Comparison of ENCODE assay signal across 9 cellular contexts in the genomic region with DNA sequence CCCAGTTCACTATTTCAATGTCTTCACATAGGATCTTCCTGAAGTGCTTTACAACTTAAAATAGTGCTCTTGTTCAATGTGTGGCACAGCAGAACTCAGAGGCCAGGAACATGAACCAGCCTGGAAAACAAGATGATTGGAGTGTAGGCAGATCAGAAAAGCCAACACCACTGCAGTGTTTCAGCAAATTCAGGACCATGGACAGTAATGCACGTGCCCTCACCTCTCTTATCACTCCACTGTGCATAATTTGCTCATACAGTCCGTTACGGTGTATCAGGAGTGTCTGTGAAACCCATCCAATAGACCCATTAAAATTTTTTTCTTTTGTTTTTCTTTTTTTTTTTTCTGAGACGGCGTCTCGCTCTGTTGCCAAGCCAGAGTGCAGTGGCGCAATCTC. TPM values are rescaled to one million over a fixed set of nuclear protein-coding genes. Genes with fewer than 3 reads are reported as not detected.
A peak's percentile ranks its signal among the peaks of the same experiment; 100 is the strongest.
DNase-seq lines count a peak whose midpoint lies in the region; ATAC-seq, FAIRE-seq and TF ChIP-seq lines count a peak whose summit lies in the region.
"Had no signal": no experiment of that assay in that cellular context is flagged by ENCODE, and none has a peak within 500 bp of the region (broad histone marks: within the 10 kb centered on the region; RNA-seq: fewer than 3 reads in every experiment).

No MANE protein-coding gene starts in this region.

- H3K36me3 Mint-ChIP-seq in WTC11: peaks cover 8% of the 10 kb centered on the region
- H3K36me3 Mint-ChIP-seq: naive B cell had no signal

- no peak overlapping the region for H3K4me2 ChIP-seq in IMR-90 (ENCODE audit: low read depth, low read length)
- no peak overlapping the region for H3K4me2 ChIP-seq in keratinocyte (ENCODE audit: control insufficient read depth, extremely low read depth, insufficient read depth, low read depth, low read length)

- ATAC-seq in IMR-90 (ENCODE audit: low read depth) (0 out of 2 replicates have a peak, but pooled peaks have one; percentile 40), WTC11 (peak; percentile 38; the same call in 1 of the 2 replicates), HG03460 (IDR thresholded peaks at IDR 0.05; ENCODE audit: unreplicated experiment) (no peak)

- in situ Hi-C loops in IMR-90 (cut with MboI; ENCODE audit: low sequenced_read_pairs): no loop called here

- no peak overlapping the region for H3K56ac ChIP-seq in IMR-90 (ENCODE audit: extremely low read depth, insufficient read depth, low read length)

- no peaks in the 10 kb centered on the region for H3K79me2 ChIP-seq in keratinocyte (ENCODE audit: control insufficient read depth, insufficient read depth, low read length)

- no TSS peak for BruUV-seq in IMR-90 (replicated peaks; lab: Mats Ljungman, UMichigan)

- no peak for TF ChIP-seq EP300 in ovary (IDR thresholded peaks at IDR 0.05)

- peaks cover 2% of the 10 kb centered on the region; the same call in 1 of the 2 replicates for H3K27me3 ChIP-seq in IMR-90 (ENCODE audit: control insufficient read depth, insufficient read depth, low read length)
- H3K27me3 ChIP-seq in keratinocyte (ENCODE audit: control insufficient read depth, extremely low read depth, insufficient read depth, low read length): no peaks in the 10 kb centered on the region
- H3K27me3 ChIP-seq in ovary: no peaks in the 10 kb centered on the region

- peak; percentile 13 to 26 for DNase-seq in AML-193 (lab: John Stamatoyannopoulos, UW)
- peak; percentile 47 for DNase-seq in IMR-90
- no peak for DNase-seq in WTC11 (ENCODE audit: low spot score)
- DNase-seq in keratinocyte (ENCODE audit: low read depth, low spot score): no peak
- DNase-seq in ovary: no peak
- no peak for DNase-seq in hepatic stellate cell (ENCODE audit: low spot score)
- DNase-seq in NCI-H446 (lab: John Stamatoyannopoulos, UW): no peak
- DNase-seq: naive B cell had no signal

- H3K9me1 ChIP-seq in IMR-90 (ENCODE audit: insufficient read depth, low read length) (no peaks in the 10 kb centered on the region), keratinocyte (ENCODE audit: control insufficient read depth, extremely low read depth, insufficient read depth, low read length) (no peaks in the 10 kb centered on the region)

- WGBS in IMR-90 (ENCODE audit: extremely low coverage in 2 of 2, insufficient read length in 1 of 2), 2 experiments: no CpG with 5 or more reads among the region's 7 CpGs
- WGBS in ovary, 3 donors: 41 to 47% (median 47%) methylated on average over 7 of the region's 7 CpGs

- POLR2A ChIA-PET in IMR-90 (lab: Charles Lee; ENCODE audit: unreplicated experiment): no interaction called here
- POLR2A ChIA-PET in WTC11 (lab: Charles Lee): no interaction called here

- H4K8ac ChIP-seq in IMR-90 (ENCODE audit: low read depth in 2 of 2, low read length in 2 of 2): no peak overlapping the region

- no peaks in the 10 kb centered on the region for H3K36me3 ChIP-seq in IMR-90 (ENCODE audit: control insufficient read depth, insufficient read depth, low read length)
- H3K36me3 ChIP-seq in keratinocyte (ENCODE audit: control insufficient read depth in 2 of 2, extremely low read depth in 1 of 2, insufficient read depth in 2 of 2, low read length in 2 of 2): no peaks in the 10 kb centered on the region
- no peaks in the 10 kb centered on the region for H3K36me3 ChIP-seq in ovary

- H3K9ac ChIP-seq in IMR-90 (ENCODE audit: low read depth, low read length) (no peak overlapping the region), keratinocyte (ENCODE audit: control insufficient read depth, extremely low read depth, insufficient read depth, low read length) (no peak overlapping the region)

- no peak overlapping the region for H4K91ac ChIP-seq in IMR-90 (ENCODE audit: insufficient read depth, low read depth, low read length)

- no peak overlapping the region for H2AK5ac ChIP-seq in IMR-90 (ENCODE audit: low read depth, low read length)

- intact Hi-C loops in IMR-90 (cut with micrococcal nuclease) (no loop called here), ovary (cut with DNase I) (no loop called here)

- dilution Hi-C loops in IMR-90 (cut with HindIII; ENCODE audit: low sequenced_read_pairs, unreplicated experiment) (no loop called here), keratinocyte (cut with MboI; ENCODE audit: extremely low pct_ligation_motif_present, low sequenced_read_pairs) (no loop called here)

- no peak overlapping the region for H3K27ac Mint-ChIP-seq in WTC11
- H3K27ac Mint-ChIP-seq: naive B cell had no signal

- H3K9me3 Mint-ChIP-seq in WTC11: peaks cover 24% of the 10 kb centered on the region

- H2AFZ ChIP-seq in IMR-90 (replicated peaks; ENCODE audit: low read length, poor library complexity): no peak overlapping the region
- no peak overlapping the region for H2AFZ ChIP-seq in keratinocyte (ENCODE audit: control insufficient read depth, low read length)

- H4K5ac ChIP-seq in IMR-90 (ENCODE audit: low read depth, low read length): no peak overlapping the region

- H3K4me3 Mint-ChIP-seq in WTC11: no peak overlapping the region

- no peak overlapping the region for H3K14ac ChIP-seq in IMR-90 (replicated peaks; ENCODE audit: low read depth, low read length)

- no peak overlapping the region for H2BK15ac ChIP-seq in IMR-90 (ENCODE audit: low read depth, low read length)

- no peak overlapping the region for H2BK20ac ChIP-seq in IMR-90 (ENCODE audit: low read depth, low read length)

- H2BK120ac ChIP-seq in IMR-90 (ENCODE audit: low read depth, low read length): no peak overlapping the region

- H3K27ac ChIP-seq in IMR-90 (ENCODE audit: insufficient read depth, low read length) (no peak overlapping the region), keratinocyte (ENCODE audit: control insufficient read depth, insufficient read depth, low read length) (no peak overlapping the region), ovary (no peak overlapping the region)

- H3K9me3 ChIP-seq in IMR-90 (ENCODE audit: control insufficient read depth, insufficient read depth, low read length): 0 out of 2 replicates have a peak, but pooled peaks cover 3% of the 10 kb centered on the region
- H3K9me3 ChIP-seq in keratinocyte (ENCODE audit: control insufficient read depth, low read depth, low read length): no peaks in the 10 kb centered on the region
- H3K9me3 ChIP-seq in ovary: no peaks in the 10 kb centered on the region

- FAIRE-seq in keratinocyte (lab: Jason Lieb, UNC): peak; percentile 58

- no peak overlapping the region for H3K23ac ChIP-seq in IMR-90 (ENCODE audit: low read depth, low read length)

- no peak overlapping the region for H2BK5ac ChIP-seq in IMR-90 (ENCODE audit: low read depth, low read length, poor library complexity, severe bottlenecking)

- no peak for TF ChIP-seq RAD21 in IMR-90 (IDR thresholded peaks at IDR 0.05; ENCODE audit: low read length)

- TF ChIP-seq CTCF in IMR-90 (conservative IDR thresholded peaks at IDR 0.05; ENCODE audit: low read depth, low read length) (no peak), WTC11 (IDR thresholded peaks at IDR 0.05) (no peak), keratinocyte (optimal IDR thresholded peaks at IDR 0.05 in 1 of 3, IDR thresholded peaks at IDR 0.05 in 1 of 3, conservative IDR thresholded peaks at IDR 0.05 in 1 of 3; ENCODE audit: extremely low read depth in 1 of 3, insufficient read depth in 2 of 3, low read length in 3 of 3) (no peak), ovary (IDR thresholded peaks at IDR 0.05) (no peak)

- H3K4me3 ChIP-seq in IMR-90 (ENCODE audit: insufficient read depth, low read depth, low read length) (no peak overlapping the region), keratinocyte (ENCODE audit: control insufficient read depth in 2 of 3, extremely low read depth in 1 of 3, insufficient read depth in 2 of 3, low read depth in 1 of 3, low read length in 3 of 3) (no peak overlapping the region), ovary (no peak overlapping the region)

- no peaks in the 10 kb centered on the region for H3K4me1 ChIP-seq in IMR-90 (ENCODE audit: control insufficient read depth, insufficient read depth, low read length)
- no peaks in the 10 kb centered on the region for H3K4me1 ChIP-seq in keratinocyte (ENCODE audit: control insufficient read depth, extremely low read depth, insufficient read depth, low read length)
- no peaks in the 10 kb centered on the region for H3K4me1 ChIP-seq in ovary (ENCODE audit: insufficient read depth)

- no peak overlapping the region for H3K18ac ChIP-seq in IMR-90 (ENCODE audit: low read depth, low read length)

- H3K79me1 ChIP-seq in IMR-90 (ENCODE audit: low read depth in 1 of 2, low read length in 2 of 2): no peaks in the 10 kb centered on the region

- H4K20me1 ChIP-seq in IMR-90 (ENCODE audit: insufficient read depth, low read length): no peaks in the 10 kb centered on the region
- no peaks in the 10 kb centered on the region for H4K20me1 ChIP-seq in keratinocyte (ENCODE audit: control insufficient read depth, extremely low read depth, insufficient read depth, low read length)

- no peak overlapping the region for H3K4ac ChIP-seq in IMR-90 (ENCODE audit: low read depth, low read length)

- H3K4me1 Mint-ChIP-seq in WTC11: no peaks in the 10 kb centered on the region
- H3K4me1 Mint-ChIP-seq: naive B cell had no signal

- CTCF ChIA-PET in IMR-90 (lab: Yijun Ruan, JAX) (no interaction called here), WTC11 (lab: Charles Lee) (no interaction called here)

- peaks cover 4% of the 10 kb centered on the region; the same call in 1 of the 2 replicates for H3K27me3 Mint-ChIP-seq in WTC11 (ENCODE audit: low read depth)

- TF ChIP-seq POLR2A in IMR-90 (IDR thresholded peaks at IDR 0.05; ENCODE audit: low read depth, low read length) (no peak), ovary (IDR thresholded peaks at IDR 0.05) (no peak)

- H2AK9ac ChIP-seq in IMR-90 (replicated peaks; ENCODE audit: low read depth, low read length, poor library complexity): no peak overlapping the region

RNA-seq across cellular contexts. Expression of gene HACE1, which starts 27.6 kb away (rescaled TPM):
- 10.8 and 13.9 TPM in 2 replicates for total RNA-seq in IMR-90 (2012; rRNA removed)
- 3.7 and 5.4 TPM in 2 replicates for polyA plus RNA-seq in IMR-90 (2012; rRNA removed)
- 1.7 and 1.9 TPM in 2 replicates for polyA plus RNA-seq in IMR-90 (2012; cell fraction: cytosol; rRNA removed)
- polyA plus RNA-seq in IMR-90 (2012; cell fraction: nucleus; rRNA removed; ENCODE audit: low replicate concordance): 2.5 and 9.8 TPM in 2 replicates
- total RNA-seq in WTC11 (2021): 18.1 to 21.7 TPM (median 21.6 TPM) in 3 replicates
- polyA plus RNA-seq in keratinocyte: 4.3 to 7.4 TPM (median 6.1 TPM) in 3 replicates
- 7.7 TPM for polyA plus RNA-seq in keratinocyte (2011; ENCODE audit: low read depth)
- polyA plus RNA-seq in keratinocyte (2011; cell fraction: cytosol; rRNA removed): 3.2 and 5.0 TPM in 2 replicates
- 6.9 and 7.1 TPM in 2 replicates for polyA plus RNA-seq in keratinocyte (2011; cell fraction: nucleus; rRNA removed)
- polyA plus RNA-seq in keratinocyte (2012; ENCODE audit: low replicate concordance): 3.5 and 4.7 TPM in 2 replicates
- polyA minus RNA-seq in keratinocyte: 5.8 to 14.9 TPM (median 8.2 TPM) in 3 replicates
- polyA minus RNA-seq in keratinocyte (2011; cell fraction: cytosol; rRNA and poly(A)+ RNA removed): 6.3 TPM
- polyA minus RNA-seq in keratinocyte (2011; cell fraction: nucleus; rRNA and poly(A)+ RNA removed): 11.1 and 25.1 TPM in 2 replicates
- 10 to 100 TPM; 16.2 to 26.1 (median 18.9) TPM for total RNA-seq in ovary
- 1 to 10 TPM; 7.9 to 8.3 TPM for polyA plus RNA-seq in ovary

Comparison
In these comparisons a context has a peak if more than half of its experiments do, and no peak if none do; other contexts are left out.
1. DNase-seq: peak in AML-193 (2 of 2) and IMR-90 (single experiment); none in WTC11 (single experiment), keratinocyte (single experiment), ovary (0 of 5), hepatic stellate cell (single experiment) and NCI-H446 (0 of 2).